ENCODE assay signal across 33 cellular contexts in genomic region chr11:46203746-46204145, GRCh38.
"Had no signal": no experiment of that assay in that cellular context is flagged by ENCODE, and none has a peak within 500 bp of the region (broad histone marks: within the 10 kb centered on the region; RNA-seq: fewer than 3 reads in every experiment).

No MANE protein-coding gene starts in this region.

- DNase-seq: activated CD4-positive, alpha-beta memory T cell treated with anti-CD3 and anti-CD28 coated beads, Interleukin-2, amount 10 ng/mL, durations not matched to agents 7 days and 5 days; activated CD4-positive, alpha-beta T cell treated with anti-CD3 and anti-CD28 coated beads for 36 hours; activated CD4-positive, alpha-beta T cell treated with anti-CD3 and anti-CD28 coated beads, Interleukin-2, amount 10 ng/mL, durations not matched to agents 7 days and 5 days; activated CD4-positive, alpha-beta T cell treated with anti-CD3 and anti-CD28 coated beads, Interleukin-2, amount 50 U/mL, for 4 hours; activated CD4-positive, CD25-positive, alpha-beta regulatory T cell; activated CD4-positive, CD25-positive, alpha-beta regulatory T cell treated with anti-CD3 and anti-CD28 coated beads, Interleukin-2, amount 50 U/mL, for 72 hours; activated CD8-positive, alpha-beta memory T cell treated with anti-CD3 and anti-CD28 coated beads, Interleukin-2, amount 50 U/mL, for 48 hours; activated effector memory CD4-positive, alpha-beta T cell treated with Interleukin-2 at 50 U/mL for 16 hours; activated gamma-delta T cell treated with Interleukin-2 at 50 U/mL for 16 hours; activated naive CD4-positive, alpha-beta T cell treated with anti-CD3 and anti-CD28 coated beads, Interleukin-2, amount 50 U/mL, for 16 hours; activated naive CD4-positive, alpha-beta T cell treated with Interleukin-2 at 50 U/mL for 16 hours; activated T-cell treated with anti-CD3 and anti-CD28 coated beads for 4 hours; activated T-cell treated with anti-CD3 and anti-CD28 coated beads, Interleukin-2, amount 50 U/mL, for 24 hours; activated T-cell treated with anti-CD3 and anti-CD28 coated beads, Interleukin-2, amount 50 U/mL, for 72 hours; amniotic stem cell; anterior cingulate cortex; brain microvascular endothelial cell; caudate nucleus; cortex of kidney; dermis blood vessel endothelial cell; effector CD4-positive, alpha-beta T cell; effector memory CD8-positive, alpha-beta T cell; erythroblast; foreskin keratinocyte; gastrocnemius medialis; glutamatergic neuron; heart left ventricle; T-helper 2 cell had no signal

- ATAC-seq: activated CD4-positive, alpha-beta T cell treated with anti-CD3 and anti-CD28 coated beads for 36 hours; activated T-cell treated with anti-CD3 and anti-CD28 coated beads, Interleukin-2, amount 50 U/mL, for 72 hours; activated T-helper 17 cell treated with anti-CD3 and anti-CD28 coated beads, Interleukin-2, amount 50 U/mL, for 72 hours; effector memory CD8-positive, alpha-beta T cell; foreskin keratinocyte; gastrocnemius medialis; heart left ventricle had no signal

- H3K9me3 ChIP-seq: esophagus muscularis mucosa, gastrocnemius medialis, heart left ventricle had no signal

- H3K27ac Mint-ChIP-seq: activated CD4-positive, alpha-beta memory T cell treated with anti-CD3 and anti-CD28 coated beads, Interleukin-2, amount 10 ng/mL, durations not matched to agents 7 days and 5 days; activated CD4-positive, alpha-beta T cell treated with anti-CD3 and anti-CD28 coated beads for 36 hours; activated CD4-positive, alpha-beta T cell treated with anti-CD3 and anti-CD28 coated beads, Interleukin-2, amount 10 ng/mL, durations not matched to agents 7 days and 5 days; activated naive CD8-positive, alpha-beta T cell; activated T-cell treated with anti-CD3 and anti-CD28 coated beads, Interleukin-2, amount 50 U/mL, for 24 hours; activated T-cell treated with anti-CD3 and anti-CD28 coated beads, Interleukin-2, amount 50 U/mL, for 72 hours; activated T-helper 17 cell treated with anti-CD3 and anti-CD28 coated beads, Interleukin-2, amount 50 U/mL, for 72 hours; effector memory CD8-positive, alpha-beta T cell had no signal

- H3K36me3 ChIP-seq: brain microvascular endothelial cell, esophagus muscularis mucosa, gastrocnemius medialis, heart left ventricle had no signal

- H3K4me3 Mint-ChIP-seq: activated CD4-positive, alpha-beta memory T cell treated with anti-CD3 and anti-CD28 coated beads, Interleukin-2, amount 10 ng/mL, durations not matched to agents 7 days and 5 days; activated CD4-positive, alpha-beta T cell treated with anti-CD3 and anti-CD28 coated beads for 36 hours; activated CD4-positive, alpha-beta T cell treated with anti-CD3 and anti-CD28 coated beads, Interleukin-2, amount 10 ng/mL, durations not matched to agents 7 days and 5 days; activated naive CD8-positive, alpha-beta T cell; activated T-cell treated with anti-CD3 and anti-CD28 coated beads, Interleukin-2, amount 50 U/mL, for 24 hours; activated T-cell treated with anti-CD3 and anti-CD28 coated beads, Interleukin-2, amount 50 U/mL, for 72 hours; activated T-helper 17 cell treated with anti-CD3 and anti-CD28 coated beads, Interleukin-2, amount 50 U/mL, for 72 hours; effector memory CD8-positive, alpha-beta T cell had no signal

- H3K4me1 ChIP-seq: esophagus muscularis mucosa, foreskin keratinocyte, gastrocnemius medialis, heart left ventricle had no signal

- H3K27ac ChIP-seq: brain microvascular endothelial cell, esophagus muscularis mucosa, foreskin keratinocyte, gastrocnemius medialis, heart left ventricle had no signal

- FAIRE-seq: astrocyte, colon had no signal

- H3K27me3 ChIP-seq: brain microvascular endothelial cell had no signal

- H3K4me3 ChIP-seq: esophagus muscularis mucosa, gastrocnemius medialis, heart left ventricle had no signal

- H3K9me3 Mint-ChIP-seq: activated CD4-positive, alpha-beta memory T cell treated with anti-CD3 and anti-CD28 coated beads, Interleukin-2, amount 10 ng/mL, durations not matched to agents 7 days and 5 days; activated CD4-positive, alpha-beta T cell treated with anti-CD3 and anti-CD28 coated beads, Interleukin-2, amount 10 ng/mL, durations not matched to agents 7 days and 5 days; activated T-cell treated with anti-CD3 and anti-CD28 coated beads, Interleukin-2, amount 50 U/mL, for 24 hours; activated T-cell treated with anti-CD3 and anti-CD28 coated beads, Interleukin-2, amount 50 U/mL, for 72 hours; activated T-helper 17 cell treated with anti-CD3 and anti-CD28 coated beads, Interleukin-2, amount 50 U/mL, for 72 hours; effector memory CD8-positive, alpha-beta T cell had no signal

- H3K4me1 Mint-ChIP-seq: activated CD4-positive, alpha-beta memory T cell treated with anti-CD3 and anti-CD28 coated beads, Interleukin-2, amount 10 ng/mL, durations not matched to agents 7 days and 5 days; activated CD4-positive, alpha-beta T cell treated with anti-CD3 and anti-CD28 coated beads for 36 hours; activated CD4-positive, alpha-beta T cell treated with anti-CD3 and anti-CD28 coated beads, Interleukin-2, amount 10 ng/mL, durations not matched to agents 7 days and 5 days; activated T-helper 17 cell treated with anti-CD3 and anti-CD28 coated beads, Interleukin-2, amount 50 U/mL, for 72 hours had no signal

- H3K36me3 Mint-ChIP-seq: activated naive CD8-positive, alpha-beta T cell had no signal
